Comparison of ENCODE assay signal across 15 cellular contexts in the genomic region with DNA sequence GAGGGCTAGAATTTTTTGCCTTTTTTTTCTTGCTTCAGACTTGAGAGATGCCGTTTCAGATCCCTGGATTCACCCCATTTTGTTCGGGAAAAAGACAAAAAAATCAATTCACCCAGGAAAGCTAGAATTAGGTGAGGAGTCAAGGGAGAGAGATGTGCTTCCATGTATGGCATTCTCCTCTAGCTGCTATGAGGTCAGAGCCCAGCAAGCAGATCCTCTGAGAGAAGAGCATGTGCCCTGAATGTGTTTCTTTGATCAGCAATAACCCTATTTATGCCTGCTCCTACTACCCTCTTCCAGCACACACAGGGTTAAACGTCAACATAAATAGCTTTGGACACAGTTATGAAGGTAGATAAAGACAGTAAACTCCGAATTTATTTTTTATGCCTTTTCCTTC.
"Had no signal": no experiment of that assay in that cellular context is flagged by ENCODE, and none has a peak within 500 bp of the region (broad histone marks: within the 10 kb centered on the region; RNA-seq: fewer than 3 reads in every experiment).

No MANE protein-coding gene starts in this region.

- DNase-seq: activated B cell treated with CpG ODN at 0.5 μM for 24 hours; activated CD4-positive, alpha-beta T cell treated with anti-CD3 and anti-CD28 coated beads, Interleukin-2, amount 10 ng/mL, durations not matched to agents 7 days and 5 days; activated effector memory CD4-positive, alpha-beta T cell treated with anti-CD3 and anti-CD28 coated beads, Interleukin-2, amount 50 U/mL, for 16 hours; amniotic stem cell; cerebellar nuclear complex; islet precursor cell; midbrain; posterior cingulate gyrus; stimulated activated CD4-positive, alpha-beta T cell treated with anti-CD3 and anti-CD28 coated beads, Interleukin-2, amount 100 ng/mL, for 24 hours; stimulated activated naive CD4-positive, alpha-beta T cell; T-cell had no signal

- H3K27ac Mint-ChIP-seq: activated B cell treated with CpG ODN at 0.5 μM for 24 hours; activated CD4-positive, alpha-beta T cell treated with anti-CD3 and anti-CD28 coated beads, Interleukin-2, amount 10 ng/mL, durations not matched to agents 7 days and 5 days; brain; T-cell; type B pancreatic cell had no signal

- ATAC-seq: activated naive CD4-positive, alpha-beta T cell treated with anti-CD3 and anti-CD28 coated beads, Interleukin-2, amount 50 U/mL, for 72 hours; sciatic nerve; T-cell had no signal

- H3K4me1 Mint-ChIP-seq: activated B cell treated with CpG ODN at 0.5 μM for 24 hours, brain had no signal

- H3K9me3 Mint-ChIP-seq: activated B cell treated with CpG ODN at 0.5 μM for 24 hours; activated CD4-positive, alpha-beta T cell treated with anti-CD3 and anti-CD28 coated beads, Interleukin-2, amount 10 ng/mL, durations not matched to agents 7 days and 5 days; activated naive CD4-positive, alpha-beta T cell treated with anti-CD3 and anti-CD28 coated beads, Interleukin-2, amount 50 U/mL, for 72 hours; T-cell; type B pancreatic cell had no signal

- H3K27me3 Mint-ChIP-seq: activated B cell treated with CpG ODN at 0.5 μM for 24 hours; activated CD4-positive, alpha-beta T cell treated with anti-CD3 and anti-CD28 coated beads, Interleukin-2, amount 10 ng/mL, durations not matched to agents 7 days and 5 days; T-cell; type B pancreatic cell had no signal

- H3K4me3 Mint-ChIP-seq: activated B cell treated with CpG ODN at 0.5 μM for 24 hours; activated CD4-positive, alpha-beta T cell treated with anti-CD3 and anti-CD28 coated beads, Interleukin-2, amount 10 ng/mL, durations not matched to agents 7 days and 5 days; brain; T-cell; type B pancreatic cell had no signal
